ENCODE assay signal across 15 cellular contexts in the genomic region with DNA sequence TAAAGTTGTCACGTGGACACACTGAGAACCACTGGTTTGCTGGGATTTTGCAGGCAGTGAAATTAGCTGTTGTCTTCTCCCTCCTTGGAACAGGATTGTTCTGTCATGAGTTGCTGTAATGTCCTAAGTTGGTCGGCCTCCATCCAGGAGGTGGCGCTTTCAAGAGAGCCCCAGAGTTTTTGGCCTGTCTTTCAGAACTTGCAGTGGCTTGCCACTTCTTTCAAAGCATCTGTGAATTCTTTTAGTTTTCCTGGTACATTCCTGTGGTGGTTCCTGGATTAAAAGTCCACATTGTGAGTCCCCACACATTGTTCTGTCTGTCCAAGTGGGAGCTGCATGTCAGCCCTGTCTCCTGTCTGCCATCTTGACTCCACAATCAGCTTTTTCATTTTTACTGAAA.
A peak's percentile ranks its signal among the peaks of the same experiment; 100 is the strongest.
DNase-seq lines count a peak whose midpoint lies in the region; ATAC-seq, FAIRE-seq and TF ChIP-seq lines count a peak whose summit lies in the region.
"Had no signal": no experiment of that assay in that cellular context is flagged by ENCODE, and none has a peak within 500 bp of the region (broad histone marks: within the 10 kb centered on the region; RNA-seq: fewer than 3 reads in every experiment).

No MANE protein-coding gene starts in this region.

- TF ChIP-seq EP300 in H1 (IDR thresholded peaks at IDR 0.05; ENCODE audit: borderline replicate concordance in 1 of 2, low read depth in 2 of 2, low read length in 2 of 2): no peak

- intact Hi-C loops in left ventricle myocardium superior (cut with micrococcal nuclease) (loop anchor here (10.0 kb wide), 1 partner anchor 286 kb away; the partner anchor contains the start of gene PPP1R9A), left ventricle myocardium inferior (cut with micrococcal nuclease) (no loop called here)

- TF ChIP-seq RAD21 in H1 (IDR thresholded peaks at IDR 0.05 in 1 of 2, conservative IDR thresholded peaks at IDR 0.05 in 1 of 2; ENCODE audit: low read depth in 2 of 2, low read length in 2 of 2): peak; percentile 11 to 26; a peak in 2 of 4 replicates

- CTCF ChIA-PET in H1 (lab: Charles Lee; ENCODE audit: partially characterized antibody): interaction anchor here (1.5 to 2.7 kb wide), 2 partner anchors 9 to 135 kb away, joined by 3 to 5 read pairs; no protein-coding TSS in a partner anchor

- H3K4me3 ChIP-seq in left ventricle myocardium inferior (no peak overlapping the region), NB4 (ENCODE audit: low read depth, low read length) (no peak overlapping the region), H1 (ENCODE audit: extremely low read depth in 1 of 4, insufficient read depth in 2 of 4, low read depth in 3 of 4, low read length in 4 of 4) (no peak overlapping the region)
- H3K4me3 ChIP-seq: pancreas, upper lobe of left lung had no signal

- H2BK20ac ChIP-seq in H1 (ENCODE audit: low read length): no peak overlapping the region

- H3K4me1 ChIP-seq in left ventricle myocardium inferior (no peaks in the 10 kb centered on the region), H1 (replicated peaks in 1 of 4; ENCODE audit: control insufficient read depth in 3 of 4, insufficient read depth in 4 of 4, low read length in 3 of 4) (no peaks in the 10 kb centered on the region)
- H3K4me1 ChIP-seq: pancreas, upper lobe of left lung had no signal

- in situ Hi-C loops in ACHN (cut with HindIII; ENCODE audit: low pct_ligation_motif_present, low pct_unique_long_range_greater_than_20kb, low sequenced_read_pairs): no loop called here

- 89% methylated on average over 3 of the region's 3 CpGs; no CpG with 5 or more reads in 1 of the 2 experiments for WGBS in H1 (ENCODE audit: extremely low coverage in 1 of 2, insufficient coverage in 1 of 2, insufficient read length in 1 of 2, insufficient replicate concordance in 2 of 2, low coverage in 1 of 2, low lambda C conversion rate in 2 of 2, missing lambda C conversion rate in 1 of 2), 2 experiments

- FAIRE-seq in H1 (lab: Jason Lieb, UNC) (no peak), frontal cortex (lab: Jason Lieb, UNC) (no peak)

- no peak overlapping the region for H3K18ac ChIP-seq in H1 (ENCODE audit: extremely low read depth, low read length)

- H2AK5ac ChIP-seq in H1 (ENCODE audit: low read depth, low read length): no peak overlapping the region

- H4K8ac ChIP-seq in H1 (ENCODE audit: extremely low read depth, insufficient read depth, low read length): no peak overlapping the region

- no peak overlapping the region for H2BK15ac ChIP-seq in H1 (ENCODE audit: low read length)

- H3K36me3 ChIP-seq in left ventricle myocardium inferior: no peaks in the 10 kb centered on the region
- no peaks in the 10 kb centered on the region for H3K36me3 ChIP-seq in H1 (ENCODE audit: control insufficient read depth in 2 of 4, insufficient read depth in 4 of 4, low read length in 3 of 4)
- H3K36me3 ChIP-seq: pancreas, upper lobe of left lung had no signal

- H3K23me2 ChIP-seq in H1 (ENCODE audit: low read depth, low read length): no peaks in the 10 kb centered on the region

- H3K4me2 ChIP-seq in H1 (ENCODE audit: insufficient read depth in 1 of 2, low read depth in 2 of 2, low read length in 2 of 2): no peak overlapping the region

- no peaks in the 10 kb centered on the region for H3K79me1 ChIP-seq in H1 (ENCODE audit: low read depth, low read length)

- no peak for TF ChIP-seq CTCF in left ventricle myocardium inferior (IDR thresholded peaks at IDR 0.05; ENCODE audit: borderline replicate concordance)
- TF ChIP-seq CTCF in NB4 (IDR thresholded peaks at IDR 0.05; ENCODE audit: low read depth, low read length): no peak
- peak; percentile 27 to 42 (median 31) for TF ChIP-seq CTCF in H1 (IDR thresholded peaks at IDR 0.05; ENCODE audit: control extremely low read depth in 1 of 3, insufficient read depth in 1 of 3, low read depth in 1 of 3, low read length in 3 of 3)

- DNase-seq in left ventricle myocardium superior (peak; percentile 23), left ventricle myocardium inferior (no peak), NB4 (ENCODE audit: low read depth) (peak; percentile 18), H1 (ENCODE audit: low read depth in 1 of 2, low spot score in 2 of 2) (no peak), ACHN (no peak), frontal cortex (ENCODE audit: low spot score in 2 of 2) (no peak), amniotic stem cell (lab: John Stamatoyannopoulos, UW) (no peak)
- DNase-seq: activated CD8-positive, alpha-beta memory T cell treated with anti-CD3 and anti-CD28 coated beads, Interleukin-2, amount 50 U/mL, for 48 hours; head of caudate nucleus; NCI-H1092 treated with DMSO at 0.1 percent for 48 hours; pancreas; upper lobe of left lung had no signal

- H2BK120ac ChIP-seq in H1 (replicated peaks; ENCODE audit: low read depth, low read length): no peak overlapping the region

- TF ChIP-seq POLR2A in NB4 (IDR thresholded peaks at IDR 0.05; ENCODE audit: extremely low read depth, insufficient read length) (no peak), H1 (IDR thresholded peaks at IDR 0.05; ENCODE audit: control extremely low read depth in 1 of 2, low read depth in 2 of 2, low read length in 2 of 2) (no peak)

- no peak overlapping the region for H2BK5ac ChIP-seq in H1 (ENCODE audit: low read depth, low read length)

- no peak overlapping the region for H3K27ac ChIP-seq in left ventricle myocardium inferior (replicated peaks)
- H3K27ac ChIP-seq in H1 (ENCODE audit: low read depth, low read length): no peak overlapping the region
- H3K27ac ChIP-seq: HL-60, pancreas, upper lobe of left lung had no signal

- no peak overlapping the region for H3K9ac ChIP-seq in H1 (replicated peaks in 1 of 4; ENCODE audit: extremely low read depth in 1 of 4, low read depth in 3 of 4, low read length in 3 of 4)

- H3K23ac ChIP-seq in H1 (ENCODE audit: insufficient read length): no peak overlapping the region

- H4K5ac ChIP-seq in H1 (ENCODE audit: insufficient read length, low read depth, low read length): no peak overlapping the region

- H3K79me2 ChIP-seq in H1 (ENCODE audit: control insufficient read depth in 1 of 2, insufficient read depth in 2 of 2, low read length in 2 of 2): no peaks in the 10 kb centered on the region

- H4K91ac ChIP-seq in H1 (replicated peaks; ENCODE audit: insufficient read length, low read length): no peak overlapping the region

- no peak overlapping the region for H3K4ac ChIP-seq in H1 (replicated peaks; ENCODE audit: insufficient read length, low read depth, low read length)

- H2BK12ac ChIP-seq in H1 (ENCODE audit: low read depth, low read length): no peak overlapping the region

- no peak for ATAC-seq in left ventricle myocardium superior
- no peak for ATAC-seq in HG03108 (IDR thresholded peaks at IDR 0.05; ENCODE audit: unreplicated experiment)
- ATAC-seq: pancreas, Right ventricle myocardium inferior had no signal

- no peak overlapping the region for H2AFZ ChIP-seq in H1 (ENCODE audit: low read length)

- H4K20me1 ChIP-seq in H1 (replicated peaks in 1 of 2; ENCODE audit: control insufficient read depth in 1 of 2, insufficient read depth in 2 of 2, low read length in 2 of 2): peaks cover 0 to 2% of the 10 kb centered on the region in 2 experiments

- no peaks in the 10 kb centered on the region for H3K9me3 ChIP-seq in left ventricle myocardium inferior (replicated peaks)
- H3K9me3 ChIP-seq in H1 (ENCODE audit: insufficient read depth in 2 of 2, low read depth in 1 of 2, low read length in 1 of 2): no peaks in the 10 kb centered on the region
- H3K9me3 ChIP-seq: pancreas, upper lobe of left lung had no signal

- POLR2A ChIA-PET in H1 (lab: Charles Lee; ENCODE audit: partially characterized antibody): no interaction called here

- H3K27me3 ChIP-seq in left ventricle myocardium inferior (ENCODE audit: low read depth) (no peaks in the 10 kb centered on the region), H1 (replicated peaks in 1 of 4; ENCODE audit: control insufficient read depth in 3 of 4, extremely low read depth in 1 of 4, insufficient read depth in 3 of 4, low read length in 3 of 4) (no peaks in the 10 kb centered on the region)
- H3K27me3 ChIP-seq: pancreas, upper lobe of left lung had no signal

- no peak overlapping the region for H3K14ac ChIP-seq in H1 (ENCODE audit: insufficient read length)

- H3K56ac ChIP-seq in H1 (replicated peaks; ENCODE audit: insufficient read length, low read depth, low read length): no peak overlapping the region

TF ChIP-seq in H1, 55 proteins besides CTCF, POLR2A, EP300 and RAD21 (continues in another document):
- TF ChIP-seq TAF1 (IDR thresholded peaks at IDR 0.05; ENCODE audit: low read depth, low read length) (no peak), SRF (IDR thresholded peaks at IDR 0.05; ENCODE audit: low read depth, low read length) (no peak), SUZ12 (IDR thresholded peaks at IDR 0.05; ENCODE audit: low read length) (no peak), RNF2 (IDR thresholded peaks at IDR 0.05; ENCODE audit: borderline replicate concordance, low read depth, low read length, missing control alignments, poor library complexity, severe bottlenecking) (no peak), CHD1 (IDR thresholded peaks at IDR 0.05; ENCODE audit: low read depth, low read length) (no peak), GABPA (IDR thresholded peaks at IDR 0.05; ENCODE audit: borderline replicate concordance, insufficient read depth, low read length) (no peak), HDAC2 (IDR thresholded peaks at IDR 0.05; ENCODE audit: borderline replicate concordance in 1 of 2, low read depth in 2 of 2, low read length in 2 of 2) (no peak), CBX5 (IDR thresholded peaks at IDR 0.05; ENCODE audit: low read depth, low read length) (no peak), ZNF274 (IDR thresholded peaks at IDR 0.05; ENCODE audit: borderline replicate concordance, extremely low read depth, low read length) (no peak), CTBP2 (IDR thresholded peaks at IDR 0.05; ENCODE audit: borderline replicate concordance, insufficient read depth, insufficient read length, low read length) (no peak), CBX8 (IDR thresholded peaks at IDR 0.05; ENCODE audit: borderline replicate concordance, low read depth, low read length) (no peak), MAFK (IDR thresholded peaks at IDR 0.05; ENCODE audit: low read depth, low read length) (no peak), BACH1 (IDR thresholded peaks at IDR 0.05; ENCODE audit: low read length) (no peak)
- TF ChIP-seq, protein P1, sequence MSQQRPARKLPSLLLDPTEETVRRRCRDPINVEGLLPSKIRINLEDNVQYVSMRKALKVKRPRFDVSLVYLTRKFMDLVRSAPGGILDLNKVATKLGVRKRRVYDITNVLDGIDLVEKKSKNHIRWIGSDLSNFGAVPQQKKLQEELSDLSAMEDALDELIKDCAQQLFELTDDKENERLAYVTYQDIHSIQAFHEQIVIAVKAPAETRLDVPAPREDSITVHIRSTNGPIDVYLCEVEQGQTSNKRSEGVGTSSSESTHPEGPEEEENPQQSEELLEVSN (IDR thresholded peaks at IDR 0.05): no peak

Comparison
In these comparisons a context has a peak if more than half of its experiments do, and no peak if none do; other contexts are left out.
1. DNase-seq: peak in left ventricle myocardium superior (single experiment) and NB4 (single experiment); none in left ventricle myocardium inferior (single experiment), H1 (0 of 2), ACHN (single experiment), frontal cortex (0 of 2) and amniotic stem cell (single experiment).
2. CTCF ChIP-seq: peak in H1 (3 of 3); none in left ventricle myocardium inferior (single experiment) and NB4 (single experiment).